18 cellular contexts compared by ENCODE assay signal in genomic region chr5:53431665-53432064, GRCh38. TPM values are rescaled to one million over a fixed set of nuclear protein-coding genes. Genes with fewer than 3 reads are reported as not detected.
"Had no signal": no experiment of that assay in that cellular context is flagged by ENCODE, and none has a peak within 500 bp of the region (broad histone marks: within the 10 kb centered on the region; RNA-seq: fewer than 3 reads in every experiment).

No MANE protein-coding gene starts in this region.

- DNase-seq: activated B cell treated with CpG ODN at 0.5 μM for 24 hours; activated CD4-positive, alpha-beta T cell treated with anti-CD3 and anti-CD28 coated beads, Interleukin-2, amount 10 ng/mL, durations not matched to agents 7 days and 5 days; activated naive CD4-positive, alpha-beta T cell treated with anti-CD3 and anti-CD28 coated beads, Interleukin-2, amount 10 ng/mL, durations not matched to agents 7 days and 5 days; body of pancreas; endodermal cell; erythroblast; gastrocnemius medialis; heart right ventricle; left ventricle myocardium superior; mesendoderm; ovary; stimulated activated CD4-positive, alpha-beta T cell treated with anti-CD3 and anti-CD28 coated beads, Interleukin-15, amount 100 ng/mL, for 24 hours; stimulated activated CD4-positive, alpha-beta T cell treated with anti-CD3 and anti-CD28 coated beads, Interleukin-4, amount 100 ng/mL, for 24 hours; upper lobe of right lung had no signal

- H3K36me3 ChIP-seq: adrenal gland, gastrocnemius medialis, heart right ventricle, ovary, upper lobe of right lung had no signal

- H3K27ac ChIP-seq: adrenal gland, body of pancreas, gastrocnemius medialis, heart right ventricle, ovary, upper lobe of right lung had no signal

- H3K4me3 ChIP-seq: adrenal gland, body of pancreas, gastrocnemius medialis, heart right ventricle, ovary, upper lobe of right lung had no signal

- H3K9me3 ChIP-seq: adrenal gland, body of pancreas, gastrocnemius medialis, heart right ventricle, ovary, upper lobe of right lung had no signal

- H3K27me3 ChIP-seq: adrenal gland, body of pancreas, gastrocnemius medialis, heart right ventricle, ovary, upper lobe of right lung had no signal

- ATAC-seq: body of pancreas, gastrocnemius medialis, heart right ventricle, left ventricle myocardium superior, upper lobe of right lung had no signal

- H3K4me1 ChIP-seq: gastrocnemius medialis, heart right ventricle, upper lobe of right lung had no signal

RNA-seq across cellular contexts. Expression of gene FST, which starts 48.8 kb away (rescaled TPM):
- total RNA-seq: activated B cell treated with CpG ODN at 0.5 μM for 24 hours; activated CD4-positive, alpha-beta T cell treated with anti-CD3 and anti-CD28 coated beads, Interleukin-2, amount 10 ng/mL, durations not matched to agents 7 days and 5 days; activated CD8-positive, alpha-beta memory T cell treated with anti-CD3 and anti-CD28 coated beads for 36 hours; activated T-helper 2 cell treated with anti-CD3 and anti-CD28 coated beads, Interferon-gamma antibody, Interleukin-2, Interleukin-4, amounts not matched to agents 10 μg/mL and 5 μg/mL and 100 μg/mL, durations not matched to agents 14 hours and 24 hours and 36 hours; T-helper 1 cell treated with Interleukin-12 subunit alpha and Interleukin-12 subunit beta and Interleukin-4 antibody, amounts not matched to agents 30 ng/mL and 1 ng/mL, for 36 hours had no signal
